ENCODE assay signal across 22 cellular contexts in the genomic region with DNA sequence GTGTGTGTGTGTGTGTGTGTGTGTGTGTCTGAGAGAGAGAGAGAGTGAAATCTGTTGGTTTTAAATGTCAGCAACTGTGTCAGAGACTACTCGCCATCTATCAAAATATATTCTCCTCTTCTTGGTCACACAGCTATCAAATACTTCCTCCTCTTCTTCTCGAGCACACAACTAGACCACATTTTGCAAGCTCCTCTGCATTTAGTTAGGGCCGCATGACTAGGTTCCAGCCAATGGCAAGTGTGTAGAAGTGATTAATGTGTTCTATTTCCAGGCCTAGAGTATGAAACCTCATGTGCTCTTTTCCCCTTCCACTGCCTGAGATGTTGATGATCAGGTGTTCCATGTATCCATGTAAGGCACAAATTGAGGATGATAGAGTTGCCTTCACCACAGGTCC.
"Had no signal": no experiment of that assay in that cellular context is flagged by ENCODE, and none has a peak within 500 bp of the region (broad histone marks: within the 10 kb centered on the region; RNA-seq: fewer than 3 reads in every experiment).

No MANE protein-coding gene starts in this region.

- H3K27ac ChIP-seq: esophagus squamous epithelium, hepatocyte, left ventricle myocardium inferior, psoas muscle, right lobe of liver, testis, tibial nerve, upper lobe of right lung, vagina had no signal

- H3K36me3 Mint-ChIP-seq: naive thymus-derived CD4-positive, alpha-beta T cell; stimulated activated effector memory CD8-positive, alpha-beta T cell treated with anti-CD3 and anti-CD28 coated beads, Interleukin-12 subunit alpha, Interleukin-12 subunit beta, amount 100 ng/mL, for 72 hours had no signal

- H3K27me3 ChIP-seq: esophagus squamous epithelium, hepatocyte, right lobe of liver, testis, tibial nerve, upper lobe of right lung, vagina had no signal

- H3K4me1 Mint-ChIP-seq: nephron progenitor cell; stimulated activated effector memory CD8-positive, alpha-beta T cell treated with anti-CD3 and anti-CD28 coated beads, Interleukin-12 subunit alpha, Interleukin-12 subunit beta, amount 100 ng/mL, for 72 hours; stimulated activated naive CD8-positive, alpha-beta T cell treated with anti-CD3 and anti-CD28 coated beads, Interleukin-15, amount 100 ng/mL, for 72 hours had no signal

- H3K4me1 ChIP-seq: esophagus squamous epithelium, left ventricle myocardium inferior, psoas muscle, testis, tibial nerve, upper lobe of right lung, vagina had no signal

- DNase-seq: dermis blood vessel endothelial cell; esophagus squamous epithelium; foreskin fibroblast; head of caudate nucleus; kidney; left cardiac atrium; left ventricle myocardium inferior; mesendoderm; naive thymus-derived CD4-positive, alpha-beta T cell; nephron progenitor cell; psoas muscle; retina; right lobe of liver; stimulated activated CD4-positive, alpha-beta T cell treated with anti-CD3 and anti-CD28 coated beads, Interleukin-4, amount 100 ng/mL, for 1 hour; stimulated activated CD8-positive, alpha-beta memory T cell treated with anti-CD3 and anti-CD28 coated beads, Interleukin-4, amount 100 ng/mL, for 48 hours; stimulated activated naive CD8-positive, alpha-beta T cell treated with anti-CD3 and anti-CD28 coated beads, Interleukin-15, amount 100 ng/mL, for 72 hours; testis; upper lobe of right lung had no signal

- H3K4me3 Mint-ChIP-seq: naive thymus-derived CD4-positive, alpha-beta T cell; nephron progenitor cell; stimulated activated effector memory CD8-positive, alpha-beta T cell treated with anti-CD3 and anti-CD28 coated beads, Interleukin-12 subunit alpha, Interleukin-12 subunit beta, amount 100 ng/mL, for 72 hours; stimulated activated naive CD8-positive, alpha-beta T cell treated with anti-CD3 and anti-CD28 coated beads, Interleukin-15, amount 100 ng/mL, for 72 hours had no signal

- FAIRE-seq: kidney had no signal

- ATAC-seq: left cardiac atrium; naive thymus-derived CD4-positive, alpha-beta T cell; psoas muscle; right lobe of liver; stimulated activated effector memory CD8-positive, alpha-beta T cell treated with anti-CD3 and anti-CD28 coated beads, Interleukin-12 subunit alpha, Interleukin-12 subunit beta, amount 100 ng/mL, for 72 hours; stimulated activated naive CD8-positive, alpha-beta T cell treated with anti-CD3 and anti-CD28 coated beads, Interleukin-15, amount 100 ng/mL, for 72 hours; upper lobe of right lung had no signal

- H3K27ac Mint-ChIP-seq: naive thymus-derived CD4-positive, alpha-beta T cell; nephron progenitor cell; stimulated activated effector memory CD8-positive, alpha-beta T cell treated with anti-CD3 and anti-CD28 coated beads, Interleukin-12 subunit alpha, Interleukin-12 subunit beta, amount 100 ng/mL, for 72 hours; stimulated activated naive CD8-positive, alpha-beta T cell treated with anti-CD3 and anti-CD28 coated beads, Interleukin-15, amount 100 ng/mL, for 72 hours had no signal
